22 cellular contexts compared by ENCODE assay signal in the genomic region with DNA sequence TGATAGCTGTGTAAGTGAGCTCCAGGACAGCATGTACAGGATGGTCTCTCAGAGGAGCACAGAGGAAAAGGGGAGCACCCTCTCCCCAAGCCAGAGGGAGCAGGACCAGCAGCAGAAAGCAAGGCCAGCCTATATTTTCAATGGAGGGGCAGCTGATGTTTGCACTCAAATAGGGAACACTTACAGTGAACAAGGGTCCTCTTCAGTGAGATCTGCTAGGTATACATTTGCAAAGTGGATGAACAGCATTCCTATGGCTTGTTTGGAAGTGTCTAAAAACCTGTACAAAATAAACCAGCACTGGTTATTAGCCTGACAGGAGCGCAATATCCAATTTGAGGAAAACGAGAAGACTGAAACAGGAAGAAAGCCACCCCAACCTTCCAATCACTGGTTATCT. TPM values are rescaled to one million over a fixed set of nuclear protein-coding genes. Genes with fewer than 3 reads are reported as not detected.
DNase-seq lines count a peak whose midpoint lies in the region; ATAC-seq, FAIRE-seq and TF ChIP-seq lines count a peak whose summit lies in the region.
"Had no signal": no experiment of that assay in that cellular context is flagged by ENCODE, and none has a peak within 500 bp of the region (broad histone marks: within the 10 kb centered on the region; RNA-seq: fewer than 3 reads in every experiment).

No MANE protein-coding gene starts in this region.

- H4K20me1 ChIP-seq in K562 (replicated peaks; ENCODE audit: control insufficient read depth, insufficient read depth, low read length), result 0 out of 2 replicates have a peak, but pooled peaks cover 7% of the 10 kb centered on the region

- BruUV-seq in K562 (replicated peaks; lab: Mats Ljungman, UMichigan), result no TSS peak

- TF ChIP-seq POLR2A in K562 (conservative IDR thresholded peaks at IDR 0.05), result no peak

- no peaks in the 10 kb centered on the region for H3K27me3 Mint-ChIP-seq in activated CD4-positive, alpha-beta T cell treated with anti-CD3 and anti-CD28 coated beads, Interleukin-2, amount 10 ng/mL, durations not matched to agents 7 days and 5 days
- H3K27me3 Mint-ChIP-seq: CD4-positive, CD25-positive, alpha-beta regulatory T cell had no signal

- H2AFZ ChIP-seq in K562 (ENCODE audit: low read depth, low read length), result no peak overlapping the region
- H2AFZ ChIP-seq: GM23338 had no signal

- H3K9me3 Mint-ChIP-seq in activated CD4-positive, alpha-beta T cell treated with anti-CD3 and anti-CD28 coated beads, Interleukin-2, amount 10 ng/mL, durations not matched to agents 7 days and 5 days, result no peaks in the 10 kb centered on the region
- H3K9me3 Mint-ChIP-seq: CD4-positive, CD25-positive, alpha-beta regulatory T cell; CD8-positive, alpha-beta T cell; GM23338; HFFc6 had no signal

- H3K36me3 ChIP-seq in K562 (ENCODE audit: control insufficient read depth, insufficient read depth, low read length), result peaks cover 6% of the 10 kb centered on the region; the same call in 1 of the 3 replicates
- peaks cover 66% of the 10 kb centered on the region for H3K36me3 ChIP-seq in lower lobe of right lung

- H3K9ac ChIP-seq in K562 (ENCODE audit: insufficient read depth in 1 of 2, low read depth in 2 of 2, low read length in 2 of 2), result no peak overlapping the region

- no peaks in the 10 kb centered on the region for H3K27me3 ChIP-seq in K562 (ENCODE audit: control insufficient read depth in 2 of 2, insufficient read depth in 2 of 2, low read length in 2 of 2)
- H3K27me3 ChIP-seq in lower lobe of right lung (ENCODE audit: low read depth), result no peaks in the 10 kb centered on the region

- CTCF ChIA-PET in activated CD4-positive, alpha-beta T cell treated with anti-CD3 and anti-CD28 coated beads, Interleukin-2, amount 10 ng/mL, durations not matched to agents 7 days and 5 days (lab: Charles Lee), result interaction anchor here (1.0 kb wide), 1 partner anchor 81 kb away, joined by 4 read pairs; no protein-coding TSS in a partner anchor
- CTCF ChIA-PET in K562 (lab: Yijun Ruan, JAX; ENCODE audit: low intra/inter-chr PET ratio), result interaction anchor here (1.0 kb wide), 1 partner anchor 220 kb away, joined by 3 read pairs; no protein-coding TSS in a partner anchor

- no peak for TF ChIP-seq EP300 in K562 (IDR thresholded peaks at IDR 0.05; ENCODE audit: low read length)

- intact Hi-C loops in K562 (cut with micrococcal nuclease) (loop anchor here (5.0 kb wide), 1 partner anchor 260 kb away; no protein-coding TSS in a partner anchor), lower lobe of right lung (cut with DNase I) (no loop called here)

- no peak overlapping the region for H3K4me3 Mint-ChIP-seq in activated CD4-positive, alpha-beta T cell treated with anti-CD3 and anti-CD28 coated beads, Interleukin-2, amount 10 ng/mL, durations not matched to agents 7 days and 5 days
- H3K4me3 Mint-ChIP-seq: CD4-positive, CD25-positive, alpha-beta regulatory T cell; CD8-positive, alpha-beta T cell; GM23338; HFFc6 had no signal

- no peak overlapping the region for H3K4me2 ChIP-seq in K562 (ENCODE audit: insufficient read depth, low read length)
- H3K4me2 ChIP-seq: GM23338 had no signal

- H3K4me1 ChIP-seq in K562 (replicated peaks in 1 of 2; ENCODE audit: control insufficient read depth in 2 of 2, insufficient read depth in 2 of 2, low read length in 2 of 2) (no peaks in the 10 kb centered on the region; a peak in 1 of 5 replicates), lower lobe of right lung (no peaks in the 10 kb centered on the region)
- H3K4me1 ChIP-seq: Caco-2 had no signal

- no peaks in the 10 kb centered on the region for H3K9me3 ChIP-seq in K562 (replicated peaks; ENCODE audit: control insufficient read depth, insufficient read depth, low read depth, low read length)
- H3K9me3 ChIP-seq in lower lobe of right lung, result no peaks in the 10 kb centered on the region
- H3K9me3 ChIP-seq: Caco-2, HAP-1 had no signal

- H3K27ac ChIP-seq in K562 (ENCODE audit: extremely low read depth, low read depth, low read length) (no peak overlapping the region), lower lobe of right lung (no peak overlapping the region)
- H3K27ac ChIP-seq: C4-2B had no signal

- H3K27ac Mint-ChIP-seq in activated CD4-positive, alpha-beta T cell treated with anti-CD3 and anti-CD28 coated beads, Interleukin-2, amount 10 ng/mL, durations not matched to agents 7 days and 5 days, result peak overlapping the region; percentile 38
- H3K27ac Mint-ChIP-seq: CD8-positive, alpha-beta T cell; GM23338; HFFc6 had no signal

- H3K4me3 ChIP-seq in K562 (no peak overlapping the region), lower lobe of right lung (no peak overlapping the region)
- H3K4me3 ChIP-seq: GM23338, HAP-1 had no signal

- H3K9me1 ChIP-seq in K562 (ENCODE audit: control insufficient read depth, insufficient read depth, low read length), result no peaks in the 10 kb centered on the region

- no peaks in the 10 kb centered on the region for H3K79me2 ChIP-seq in K562 (ENCODE audit: control insufficient read depth, insufficient read depth, low read length)

- POLR2A ChIA-PET in activated CD4-positive, alpha-beta T cell treated with anti-CD3 and anti-CD28 coated beads, Interleukin-2, amount 10 ng/mL, durations not matched to agents 7 days and 5 days (lab: Charles Lee), result no interaction called here
- POLR2A ChIA-PET in K562 (lab: Yijun Ruan, JAX), result no interaction called here

- 30% methylated on average over 1 of the region's 2 CpGs for WGBS in K562 (ENCODE audit: insufficient coverage, low coverage, missing lambda C conversion rate)

- FAIRE-seq in K562 (lab: Jason Lieb, UNC), result no peak
- FAIRE-seq: GM12891, GM18507 had no signal

- no peaks in the 10 kb centered on the region for H3K4me1 Mint-ChIP-seq in activated CD4-positive, alpha-beta T cell treated with anti-CD3 and anti-CD28 coated beads, Interleukin-2, amount 10 ng/mL, durations not matched to agents 7 days and 5 days
- H3K4me1 Mint-ChIP-seq: CD4-positive, CD25-positive, alpha-beta regulatory T cell had no signal

- peaks cover 11% of the 10 kb centered on the region for H3K36me3 Mint-ChIP-seq in activated CD4-positive, alpha-beta T cell treated with anti-CD3 and anti-CD28 coated beads, Interleukin-2, amount 10 ng/mL, durations not matched to agents 7 days and 5 days (ENCODE audit: low read depth)

- ATAC-seq in K562 (no peak), lower lobe of right lung (peak; percentile 65 to 66), HG03520 (IDR thresholded peaks at IDR 0.05; ENCODE audit: unreplicated experiment) (no peak)
- ATAC-seq: CD8-positive, alpha-beta T cell had no signal

- no peak for TF ChIP-seq RAD21 in K562 (CRISPR knock-in tag; conservative IDR thresholded peaks at IDR 0.05 in 1 of 2, IDR thresholded peaks at IDR 0.05 in 1 of 2)

- in situ Hi-C loops in K562 (cut with MboI), result no loop called here

- no peak for DNase-seq in activated CD4-positive, alpha-beta T cell treated with anti-CD3 and anti-CD28 coated beads, Interleukin-2, amount 10 ng/mL, durations not matched to agents 7 days and 5 days
- DNase-seq in activated CD4-positive, alpha-beta T cell treated with anti-CD3 and anti-CD28 coated beads, Interleukin-2, amount 50 U/mL, for 1 hour, result no peak
- no peak for DNase-seq in K562 (ENCODE audit: extremely low read depth in 1 of 4, low spot score in 3 of 4)
- DNase-seq in lower lobe of right lung, result no peak
- no peak for DNase-seq in SIG-M5 treated with dmso at 0.1 percent for 504 hours (lab: John Stamatoyannopoulos, UW; ENCODE audit: unreplicated experiment)
- DNase-seq: Caco-2; CD4-positive, CD25-positive, alpha-beta regulatory T cell; CD8-positive, alpha-beta T cell; DMS153; GF-D8; HFFc6 had no signal

- TF ChIP-seq CTCF in K562 (IDR thresholded peaks at IDR 0.05 in 2 of 3, conservative IDR thresholded peaks at IDR 0.05 in 1 of 3; ENCODE audit: insufficient read depth in 2 of 3, low read depth in 1 of 3, low read length in 3 of 3) (no peak), lower lobe of right lung (IDR thresholded peaks at IDR 0.05) (no peak)

RNA-seq across cellular contexts. Expression of a gene that starts 17.6 kb away (rescaled TPM):
- total RNA-seq in activated CD4-positive, alpha-beta T cell treated with anti-CD3 and anti-CD28 coated beads, Interleukin-2, amount 10 ng/mL, durations not matched to agents 7 days and 5 days, result 1 to 10 TPM in 1 of 2 experiments, not detected in 1; 2.8 TPM
- total RNA-seq in K562 (2011; cell fraction: chromatin; rRNA removed; ENCODE audit: low replicate concordance), result not detected in 2 replicates
- 0.92 TPM in 1 of 2 replicates, not detected in the other for total RNA-seq in K562 (2011; cell fraction: nucleolus; rRNA removed)
- not detected in 2 replicates for total RNA-seq in K562 (2011; cell fraction: nucleoplasm; rRNA removed)
- total RNA-seq in K562 (2014; rRNA removed), result 0.18 TPM in 1 of 2 replicates, not detected in the other
- total RNA-seq in K562 (2014; rRNA removed; fragmentation: Illumina TruSeq; extraction: Trizol), result not detected in 2 replicates
- 0.38 TPM in 1 of 2 replicates, not detected in the other for total RNA-seq in K562 (2015; rRNA removed; fragmentation: Illumina TruSeq; extraction: Trizol)
- 0.78 TPM in 1 of 2 replicates, not detected in the other for total RNA-seq in K562 (2021)
- polyA plus RNA-seq in K562 (2011; rRNA removed), result not detected in 2 replicates
- polyA plus RNA-seq in K562 (2011; cell fraction: cytosol; rRNA removed), result 0.15 and 0.22 TPM in 2 replicates
- polyA plus RNA-seq in K562 (2011; cell fraction: nucleus; rRNA removed), result 1.6 and 3.1 TPM in 2 replicates
- 0.78 and 4.1 TPM in 2 replicates for polyA plus RNA-seq in K562 (2012)
- 0.74 and 0.82 TPM in 2 replicates for polyA plus RNA-seq in K562 (2014; fragmentation: Illumina TruSeq; extraction: Trizol)
- polyA plus RNA-seq in K562 (2014; fragmentation: Nextera tagmentation; extraction: Ambion mirVana), result under 1 TPM in 1 of 2 experiments, not detected in 1; 0.15 TPM
- polyA plus RNA-seq in K562 (2014; rRNA removed), result 0.44 TPM in 1 of 2 replicates, not detected in the other
- not detected in 2 replicates for polyA minus RNA-seq in K562 (2011; rRNA and poly(A)+ RNA removed)
- polyA minus RNA-seq in K562 (2011; cell fraction: cytosol; rRNA and poly(A)+ RNA removed), result not detected in 2 replicates
- polyA minus RNA-seq in K562 (2011; cell fraction: nucleus; rRNA and poly(A)+ RNA removed), result not detected in 2 replicates
- 7.3 TPM for total RNA-seq in lower lobe of right lung
- total RNA-seq: A673, Daoy, G401, H4 had no signal
- polyA plus RNA-seq: BJ had no signal

RNA-seq across cellular contexts. Expression of a gene that starts 21.9 kb away (rescaled TPM):
- total RNA-seq in activated CD4-positive, alpha-beta T cell treated with anti-CD3 and anti-CD28 coated beads, Interleukin-2, amount 10 ng/mL, durations not matched to agents 7 days and 5 days, result 10 to 100 TPM; 25.5 to 28.6 TPM
- 0.84 and 1.7 TPM in 2 replicates for total RNA-seq in K562 (2011; cell fraction: chromatin; rRNA removed; ENCODE audit: low replicate concordance)
- total RNA-seq in K562 (2011; cell fraction: nucleolus; rRNA removed), result 0.53 TPM in 1 of 2 replicates, not detected in the other
- 1.1 and 1.3 TPM in 2 replicates for total RNA-seq in K562 (2011; cell fraction: nucleoplasm; rRNA removed)
- total RNA-seq in K562 (2014; rRNA removed), result 0.09 TPM in 1 of 2 replicates, not detected in the other
- total RNA-seq in K562 (2014; rRNA removed; fragmentation: Illumina TruSeq; extraction: Trizol), result not detected in 2 replicates
- total RNA-seq in K562 (2015; rRNA removed; fragmentation: Illumina TruSeq; extraction: Trizol), result not detected in 2 replicates
- 0.62 and 0.96 TPM in 2 replicates for total RNA-seq in K562 (2021)
- 0.20 TPM in 1 of 2 replicates, not detected in the other for polyA plus RNA-seq in K562 (2011; rRNA removed)
- polyA plus RNA-seq in K562 (2011; cell fraction: cytosol; rRNA removed), result 0.07 TPM in 1 of 2 replicates, not detected in the other
- polyA plus RNA-seq in K562 (2011; cell fraction: nucleus; rRNA removed), result 0.28 and 0.39 TPM in 2 replicates
- 0.05 and 1.1 TPM in 2 replicates for polyA plus RNA-seq in K562 (2012)
- not detected in 2 replicates for polyA plus RNA-seq in K562 (2014; fragmentation: Illumina TruSeq; extraction: Trizol)
- not detected for polyA plus RNA-seq in K562 (2014; fragmentation: Nextera tagmentation; extraction: Ambion mirVana)
- polyA plus RNA-seq in K562 (2014; rRNA removed), result not detected in 2 replicates
- not detected in 2 replicates for polyA minus RNA-seq in K562 (2011; rRNA and poly(A)+ RNA removed)
- not detected in 2 replicates for polyA minus RNA-seq in K562 (2011; cell fraction: cytosol; rRNA and poly(A)+ RNA removed)
- not detected in 2 replicates for polyA minus RNA-seq in K562 (2011; cell fraction: nucleus; rRNA and poly(A)+ RNA removed)
- 23.7 TPM for total RNA-seq in lower lobe of right lung

RNA-seq across cellular contexts. Expression of a gene that starts 44.9 kb away (rescaled TPM):
- 10 to 100 TPM; 30.1 to 35.0 TPM for total RNA-seq in activated CD4-positive, alpha-beta T cell treated with anti-CD3 and anti-CD28 coated beads, Interleukin-2, amount 10 ng/mL, durations not matched to agents 7 days and 5 days
- 3.2 and 8.5 TPM in 2 replicates for total RNA-seq in K562 (2011; cell fraction: chromatin; rRNA removed; ENCODE audit: low replicate concordance)
- 6.3 and 9.5 TPM in 2 replicates for total RNA-seq in K562 (2011; cell fraction: nucleolus; rRNA removed)
- 7.5 and 13.3 TPM in 2 replicates for total RNA-seq in K562 (2011; cell fraction: nucleoplasm; rRNA removed)
- total RNA-seq in K562 (2014; rRNA removed), result 2.9 and 4.9 TPM in 2 replicates
- total RNA-seq in K562 (2014; rRNA removed; fragmentation: Illumina TruSeq; extraction: Trizol), result 2.0 and 3.0 TPM in 2 replicates
- total RNA-seq in K562 (2015; rRNA removed; fragmentation: Illumina TruSeq; extraction: Trizol), result 5.1 and 5.2 TPM in 2 replicates
- 5.3 and 6.9 TPM in 2 replicates for total RNA-seq in K562 (2021)
- 2.5 and 2.8 TPM in 2 replicates for polyA plus RNA-seq in K562 (2011; rRNA removed)
- 5.2 and 7.2 TPM in 2 replicates for polyA plus RNA-seq in K562 (2011; cell fraction: cytosol; rRNA removed)
- polyA plus RNA-seq in K562 (2011; cell fraction: nucleus; rRNA removed), result 7.9 and 10.5 TPM in 2 replicates
- polyA plus RNA-seq in K562 (2012), result 4.4 and 17.7 TPM in 2 replicates
- polyA plus RNA-seq in K562 (2014; fragmentation: Illumina TruSeq; extraction: Trizol), result 6.3 and 7.7 TPM in 2 replicates
- polyA plus RNA-seq in K562 (2014; fragmentation: Nextera tagmentation; extraction: Ambion mirVana), result under 1 TPM; 0.14 to 0.52 TPM
- polyA plus RNA-seq in K562 (2014; rRNA removed), result 7.6 and 8.4 TPM in 2 replicates
- 1.5 and 2.1 TPM in 2 replicates for polyA minus RNA-seq in K562 (2011; rRNA and poly(A)+ RNA removed)
- 5.5 TPM in 1 of 2 replicates, not detected in the other for polyA minus RNA-seq in K562 (2011; cell fraction: cytosol; rRNA and poly(A)+ RNA removed)
- 3.1 and 4.2 TPM in 2 replicates for polyA minus RNA-seq in K562 (2011; cell fraction: nucleus; rRNA and poly(A)+ RNA removed)
- total RNA-seq in lower lobe of right lung, result 42.4 TPM

RNA-seq across cellular contexts. Expression of a gene that starts 57.8 kb away (rescaled TPM):
- not detected for total RNA-seq in activated CD4-positive, alpha-beta T cell treated with anti-CD3 and anti-CD28 coated beads, Interleukin-2, amount 10 ng/mL, durations not matched to agents 7 days and 5 days
- not detected in 2 replicates for total RNA-seq in K562 (2011; cell fraction: chromatin; rRNA removed; ENCODE audit: low replicate concordance)
- total RNA-seq in K562 (2011; cell fraction: nucleolus; rRNA removed), result not detected in 2 replicates
- total RNA-seq in K562 (2011; cell fraction: nucleoplasm; rRNA removed), result not detected in 2 replicates
- total RNA-seq in K562 (2014; rRNA removed) (not detected in 2 replicates), K562 (2014; rRNA removed; fragmentation: Illumina TruSeq; extraction: Trizol) (0.07 TPM in 1 of 2 replicates, not detected in the other), K562 (2015; rRNA removed; fragmentation: Illumina TruSeq; extraction: Trizol) (not detected in 2 replicates), K562 (2021) (0.25 and 0.35 TPM in 2 replicates), lower lobe of right lung (4.5 TPM)
- polyA plus RNA-seq in K562 (2011; rRNA removed) (not detected in 2 replicates), K562 (2014; fragmentation: Illumina TruSeq; extraction: Trizol) (not detected in 2 replicates), K562 (2014; fragmentation: Nextera tagmentation; extraction: Ambion mirVana) (not detected), K562 (2014; rRNA removed) (not detected in 2 replicates)
- not detected in 2 replicates for polyA plus RNA-seq in K562 (2011; cell fraction: cytosol; rRNA removed)
- polyA plus RNA-seq in K562 (2011; cell fraction: nucleus; rRNA removed), result 0.04 and 0.24 TPM in 2 replicates
- polyA plus RNA-seq in K562 (2012), result not detected in 2 replicates
- polyA minus RNA-seq in K562 (2011; rRNA and poly(A)+ RNA removed), result not detected in 2 replicates
- 4.0 TPM in 1 of 2 replicates, not detected in the other for polyA minus RNA-seq in K562 (2011; cell fraction: cytosol; rRNA and poly(A)+ RNA removed)
- polyA minus RNA-seq in K562 (2011; cell fraction: nucleus; rRNA and poly(A)+ RNA removed), result not detected in 2 replicates
- total RNA-seq: A673; CD4-positive, CD25-positive, alpha-beta regulatory T cell; CD8-positive, alpha-beta T cell; Daoy; G401; GM23338; H4 had no signal
- polyA plus RNA-seq: GM23338 had no signal

Comparison
In these comparisons a context has a peak if more than half of its experiments do, and no peak if none do; other contexts are left out.
1. ATAC-seq: peak in lower lobe of right lung (2 of 2); none in K562 (single experiment) and HG03520 (single experiment).